In the genomic region with DNA sequence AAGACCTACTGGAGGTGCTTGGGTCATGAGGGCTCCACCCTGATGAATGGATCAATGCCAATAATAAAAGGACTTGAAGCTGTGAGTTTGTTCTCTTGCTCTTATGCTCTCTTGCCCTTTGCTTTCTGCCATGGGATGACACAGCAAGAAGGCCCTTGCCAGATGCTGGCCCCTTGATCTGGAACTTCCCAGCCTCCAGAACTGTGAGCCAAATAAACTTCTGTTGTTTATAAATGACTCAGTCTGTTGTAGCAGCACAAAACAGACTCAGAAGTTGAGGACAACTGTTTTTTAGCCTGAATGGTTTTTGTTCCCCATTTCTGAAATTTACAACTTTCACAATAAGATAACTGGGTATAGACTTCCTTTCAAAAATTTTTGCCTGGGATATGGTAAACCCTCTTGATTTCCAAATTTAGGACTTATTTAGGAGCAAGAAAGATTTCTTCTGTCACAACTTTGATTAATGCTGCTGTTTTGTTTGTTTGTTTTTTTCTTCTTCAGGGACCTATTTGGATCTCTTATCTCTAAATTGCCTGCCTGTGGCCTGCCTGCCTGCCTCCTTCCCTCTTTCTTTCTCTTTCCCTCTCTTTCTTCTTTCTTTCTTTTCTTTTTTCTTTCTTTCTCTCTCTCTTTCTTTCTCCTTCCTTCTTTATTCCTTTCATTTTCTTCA, we compare ENCODE assay signal across 9 cellular contexts. TPM values are rescaled to one million over a fixed set of nuclear protein-coding genes. Genes with fewer than 3 reads are reported as not detected.
DNase-seq lines count a peak whose midpoint lies in the region; ATAC-seq and FAIRE-seq lines count a peak whose summit lies in the region.
"Had no signal": no experiment of that assay in that cellular context is flagged by ENCODE, and none has a peak within 500 bp of the region (broad histone marks: within the 10 kb centered on the region; RNA-seq: fewer than 3 reads in every experiment).

No MANE protein-coding gene starts in this region.

- FAIRE-seq in small intestine (lab: Jason Lieb, UNC) = no peak

- DNase-seq in astrocyte of the hippocampus (ENCODE audit: low read depth, low spot score) (peak; percentile 9), small intestine (peak; percentile 9), T-helper 9 cell (no peak), DMS79 (lab: John Stamatoyannopoulos, UW) (no peak), hippocampal formation (lab: John Stamatoyannopoulos, UW) (no peak)
- no peak for DNase-seq in activated naive CD4-positive, alpha-beta T cell treated with anti-CD3 and anti-CD28 coated beads, Interleukin-2, amount 50 U/mL, for 72 hours (ENCODE audit: low spot score in 2 of 2)

- ATAC-seq in GM19397 (IDR thresholded peaks at IDR 0.05; ENCODE audit: unreplicated experiment) = peak; percentile 72
- peak; percentile 68 for ATAC-seq in HG03097 (IDR thresholded peaks at IDR 0.05; ENCODE audit: low FRiP score, unreplicated experiment)
- no peak for ATAC-seq in activated naive CD4-positive, alpha-beta T cell treated with anti-CD3 and anti-CD28 coated beads, Interleukin-2, amount 50 U/mL, for 72 hours
- ATAC-seq: left colon had no signal

- H3K27ac Mint-ChIP-seq in activated naive CD4-positive, alpha-beta T cell treated with anti-CD3 and anti-CD28 coated beads, Interleukin-2, amount 50 U/mL, for 72 hours = no peak overlapping the region

- H3K4me1 ChIP-seq in small intestine (ENCODE audit: control insufficient read depth in 2 of 2, insufficient read depth in 1 of 2, low read depth in 1 of 2, low read length in 1 of 2) = no peaks in the 10 kb centered on the region

- peak overlapping the region in 1 of 2 donors; percentile 72 for H3K27ac ChIP-seq in small intestine (ENCODE audit: low read depth in 1 of 2, low read length in 1 of 2)

- no peak overlapping the region for H3K4me3 ChIP-seq in small intestine (ENCODE audit: low read depth in 1 of 2, low read length in 2 of 2)

- H3K27me3 ChIP-seq in small intestine (ENCODE audit: control insufficient read depth in 2 of 2, insufficient read depth in 2 of 2, low read length in 2 of 2) = no peaks in the 10 kb centered on the region

- H3K36me3 ChIP-seq in small intestine (ENCODE audit: control insufficient read depth in 2 of 2, insufficient read depth in 2 of 2, low read length in 2 of 2) = no peaks in the 10 kb centered on the region

- no peaks in the 10 kb centered on the region for H3K36me3 Mint-ChIP-seq in activated naive CD4-positive, alpha-beta T cell treated with anti-CD3 and anti-CD28 coated beads, Interleukin-2, amount 50 U/mL, for 72 hours

- no peaks in the 10 kb centered on the region for H3K9me3 ChIP-seq in small intestine (ENCODE audit: control insufficient read depth, low read depth)

- no peaks in the 10 kb centered on the region for H3K9me3 Mint-ChIP-seq in activated naive CD4-positive, alpha-beta T cell treated with anti-CD3 and anti-CD28 coated beads, Interleukin-2, amount 50 U/mL, for 72 hours

RNA-seq across cellular contexts. Expression of a gene that starts 12.1 kb away (rescaled TPM):
- 1 to 10 TPM; 1.3 to 9.8 (median 5.1) TPM for polyA plus RNA-seq in small intestine
- 1 to 10 TPM; 1.4 to 2.1 TPM for total RNA-seq in activated naive CD4-positive, alpha-beta T cell treated with anti-CD3 and anti-CD28 coated beads, Interleukin-2, amount 50 U/mL, for 72 hours

Comparison
In these comparisons a context has a peak if more than half of its experiments do, and no peak if none do; other contexts are left out.
1. ATAC-seq: peak in GM19397 (single experiment) and HG03097 (single experiment); none in activated naive CD4-positive, alpha-beta T cell treated with anti-CD3 and anti-CD28 coated beads, Interleukin-2, amount 50 U/mL, for 72 hours (0 of 2).
2. DNase-seq: peak in astrocyte of the hippocampus (single experiment) and small intestine (single experiment); none in T-helper 9 cell (single experiment), activated naive CD4-positive, alpha-beta T cell treated with anti-CD3 and anti-CD28 coated beads, Interleukin-2, amount 50 U/mL, for 72 hours (0 of 2), DMS79 (single experiment) and hippocampal formation (0 of 2).